8 cellular contexts compared by ENCODE assay signal in genomic region chr2:38600242-38600891, GRCh38. TPM values are rescaled to one million over a fixed set of nuclear protein-coding genes. Genes with fewer than 3 reads are reported as not detected.
DNase-seq lines count a peak whose midpoint lies in the region; ATAC-seq and TF ChIP-seq lines count a peak whose summit lies in the region.

No MANE protein-coding gene starts in this region.

- CTCF ChIA-PET in WTC11 (lab: Charles Lee), result interaction anchor here (0.6 to 4.5 kb wide), 5 partner anchors 12 to 140 kb away, joined by 3 to 27 read pairs (median 6); no protein-coding TSS in a partner anchor

- H3K27me3 ChIP-seq in hepatocyte (no peaks in the 10 kb centered on the region), stomach smooth muscle (ENCODE audit: control insufficient read depth in 1 of 2, insufficient read depth in 2 of 2, low read length in 2 of 2) (no peaks in the 10 kb centered on the region)

- H3K9me3 ChIP-seq in hepatocyte (ENCODE audit: low read depth) (no peaks in the 10 kb centered on the region), stomach smooth muscle (ENCODE audit: control insufficient read depth in 2 of 2, low read length in 2 of 2) (no peaks in the 10 kb centered on the region)

- WGBS in hepatocyte (ENCODE audit: low lambda C conversion rate, missing lambda C conversion rate), result 11% methylated on average over 15 of the region's 15 CpGs

- no peaks in the 10 kb centered on the region for H3K36me3 Mint-ChIP-seq in WTC11

- no peak for ATAC-seq in WTC11

- no peaks in the 10 kb centered on the region for H3K9me3 Mint-ChIP-seq in WTC11

- H3K9me2 ChIP-seq in hepatocyte (replicated peaks; ENCODE audit: insufficient read depth), result no peaks in the 10 kb centered on the region

- peak; percentile 25 for DNase-seq in activated T-cell treated with anti-CD3 and anti-CD28 coated beads, Interleukin-2, amount 50 U/mL, for 1 hour
- DNase-seq in activated T-cell treated with anti-CD3 and anti-CD28 coated beads for 4 hours, result no peak
- no peak for DNase-seq in WTC11 (ENCODE audit: low spot score)
- DNase-seq in hepatocyte (ENCODE audit: low spot score), result peak; percentile 47
- DNase-seq in T-helper 9 cell, result no peak
- no peak for DNase-seq in stimulated activated CD4-positive, alpha-beta T cell treated with anti-CD3 and anti-CD28 coated beads, Interleukin-4, amount 100 ng/mL, for 1 hour
- DNase-seq in activated gamma-delta T cell (lab: John Stamatoyannopoulos, UW), result no peak

- peak overlapping the region; percentile 90 for H3K4me3 Mint-ChIP-seq in WTC11

- no peaks in the 10 kb centered on the region for H3K36me3 ChIP-seq in hepatocyte (replicated peaks; ENCODE audit: insufficient read depth, low read depth)
- H3K36me3 ChIP-seq in stomach smooth muscle (ENCODE audit: control insufficient read depth in 2 of 2, insufficient read depth in 2 of 2, low read length in 2 of 2), result no peaks in the 10 kb centered on the region

- H3K4me1 ChIP-seq in hepatocyte (ENCODE audit: insufficient read depth) (peaks cover 23% of the 10 kb centered on the region), stomach smooth muscle (ENCODE audit: control insufficient read depth, insufficient read depth, low read length) (peaks cover 13% of the 10 kb centered on the region)

- peak overlapping the region; percentile 84 for H3K27ac Mint-ChIP-seq in WTC11

- peak overlapping the region; percentile 100 for H3K27ac ChIP-seq in hepatocyte
- H3K27ac ChIP-seq in stomach smooth muscle (ENCODE audit: low read length), result peak overlapping the region; percentile 32

- TF ChIP-seq CTCF in WTC11 (IDR thresholded peaks at IDR 0.05) (no peak), hepatocyte (IDR thresholded peaks at IDR 0.05; ENCODE audit: poor library complexity) (no peak)

- H3K79me2 ChIP-seq in hepatocyte, result peaks cover 71% of the 10 kb centered on the region

- POLR2A ChIA-PET in WTC11 (lab: Charles Lee), result interaction anchor here (3.4 to 4.5 kb wide), 2 partner anchors 20 to 151 kb away, joined by 16 to 55 read pairs; partner anchors contain the start of gene SRSF7

- peak overlapping the region; percentile 34 for H3K4me3 ChIP-seq in hepatocyte
- peak overlapping the region; percentile 65 to 85 for H3K4me3 ChIP-seq in stomach smooth muscle (ENCODE audit: low read length in 2 of 2)

- peaks cover 64% of the 10 kb centered on the region for H4K20me1 ChIP-seq in hepatocyte (ENCODE audit: insufficient read depth, poor library complexity, severe bottlenecking)

- H3K4me1 Mint-ChIP-seq in WTC11, result peaks cover 60% of the 10 kb centered on the region

- peak overlapping the region; percentile 6 to 91 for H3K9ac ChIP-seq in stomach smooth muscle (ENCODE audit: low read length in 2 of 2)

- H3K4me2 ChIP-seq in hepatocyte, result peak overlapping the region; percentile 79

- H2AFZ ChIP-seq in hepatocyte, result no peak overlapping the region

- H3K27me3 Mint-ChIP-seq in WTC11 (ENCODE audit: low read depth), result no peaks in the 10 kb centered on the region

TF ChIP-seq in WTC11, 78 proteins besides CTCF, POLR2A, EP300 and RAD21:
- TF ChIP-seq ZNF121 (CRISPR knock-in tag; IDR thresholded peaks at IDR 0.05), result peak; percentile 91
- TF ChIP-seq MYBL2 (CRISPR knock-in tag; IDR thresholded peaks at IDR 0.05), result no peak
- TF ChIP-seq ZNF281 (CRISPR knock-in tag; IDR thresholded peaks at IDR 0.05), result no peak

RNA-seq across cellular contexts. Expression of gene HNRNPLL, which starts 2.4 kb away (rescaled TPM):
- 63.1 to 66.4 TPM (median 65.3 TPM) in 3 replicates for total RNA-seq in WTC11 (2021)
- total RNA-seq in hepatocyte, result 38.7 and 55.7 TPM in 2 replicates
- 37.6 and 55.5 TPM in 2 replicates for polyA plus RNA-seq in hepatocyte

Comparison
In these comparisons a context has a peak if more than half of its experiments do, and no peak if none do; other contexts are left out.
1. DNase-seq: peak in activated T-cell treated with anti-CD3 and anti-CD28 coated beads, Interleukin-2, amount 50 U/mL, for 1 hour (single experiment) and hepatocyte (single experiment); none in activated T-cell treated with anti-CD3 and anti-CD28 coated beads for 4 hours (single experiment), WTC11 (single experiment), T-helper 9 cell (single experiment), stimulated activated CD4-positive, alpha-beta T cell treated with anti-CD3 and anti-CD28 coated beads, Interleukin-4, amount 100 ng/mL, for 1 hour (single experiment) and activated gamma-delta T cell (single experiment).